Comparison of ENCODE assay signal across 18 cellular contexts in genomic region chr18:62754026-62754425, GRCh38.
"Had no signal": no experiment of that assay in that cellular context is flagged by ENCODE, and none has a peak within 500 bp of the region (broad histone marks: within the 10 kb centered on the region; RNA-seq: fewer than 3 reads in every experiment).

No MANE protein-coding gene starts in this region.

- H3K27ac Mint-ChIP-seq: activated CD4-positive, alpha-beta T cell treated with anti-CD3 and anti-CD28 coated beads, Interleukin-2, amount 10 ng/mL, durations not matched to agents 24 days and 14 days; activated CD8-positive, alpha-beta T cell treated with anti-CD3 and anti-CD28 coated beads, Interleukin-2, amount 10 ng/mL, durations not matched to agents 7 days and 5 days; activated naive CD8-positive, alpha-beta T cell; activated T-cell treated with anti-CD3 and anti-CD28 coated beads, Interleukin-2, amount 50 U/mL, for 72 hours; dendritic cell treated with granulocyte-macrophage colony-stimulating factor and Interleukin-4, amounts not matched to agents 40 ng/mL and 50 ng/mL, for 4 days; effector memory CD8-positive, alpha-beta T cell; natural killer cell treated with Interleukin-12 subunit alpha and Interleukin-12 subunit beta and Interleukin-15 and Interleukin-18, amount 100 ng/mL, for 72 hours had no signal

- ATAC-seq: activated CD8-positive, alpha-beta T cell treated with anti-CD3 and anti-CD28 coated beads, Interleukin-2, amount 10 ng/mL, durations not matched to agents 7 days and 5 days; activated T-cell treated with anti-CD3 and anti-CD28 coated beads, Interleukin-2, amount 50 U/mL, for 72 hours; body of pancreas; effector memory CD8-positive, alpha-beta T cell; natural killer cell treated with Interleukin-12 subunit alpha and Interleukin-12 subunit beta and Interleukin-15 and Interleukin-18, amount 100 ng/mL, for 72 hours had no signal

- H3K27ac ChIP-seq: body of pancreas, left ventricle myocardium inferior, right lobe of liver, stomach, thoracic aorta had no signal

- H3K4me3 ChIP-seq: body of pancreas, left ventricle myocardium inferior, right lobe of liver, stomach, thoracic aorta had no signal

- H3K36me3 Mint-ChIP-seq: natural killer cell treated with Interleukin-12 subunit alpha and Interleukin-12 subunit beta and Interleukin-15 and Interleukin-18, amount 100 ng/mL, for 72 hours had no signal

- H3K27me3 ChIP-seq: body of pancreas, right lobe of liver, stomach had no signal

- DNase-seq: activated CD4-positive, alpha-beta T cell treated with anti-CD3 and anti-CD28 coated beads, Interleukin-2, amount 10 ng/mL, durations not matched to agents 24 days and 14 days; activated CD4-positive, CD25-positive, alpha-beta regulatory T cell; activated CD8-positive, alpha-beta memory T cell treated with anti-CD3 and anti-CD28 coated beads, Interleukin-2, amount 50 U/mL, for 48 hours; activated CD8-positive, alpha-beta T cell treated with anti-CD3 and anti-CD28 coated beads, Interleukin-2, amount 10 ng/mL, durations not matched to agents 7 days and 5 days; activated gamma-delta T cell treated with Interleukin-2 at 50 U/mL for 16 hours; activated T-cell treated with anti-CD3 and anti-CD28 coated beads, Interleukin-2, amount 50 U/mL, for 72 hours; amniotic stem cell; effector memory CD8-positive, alpha-beta T cell; foreskin melanocyte; left ventricle myocardium inferior; right lobe of liver; stomach; SW 1271 had no signal

- H3K4me3 Mint-ChIP-seq: activated CD4-positive, alpha-beta T cell treated with anti-CD3 and anti-CD28 coated beads, Interleukin-2, amount 10 ng/mL, durations not matched to agents 24 days and 14 days; activated CD8-positive, alpha-beta T cell treated with anti-CD3 and anti-CD28 coated beads, Interleukin-2, amount 10 ng/mL, durations not matched to agents 7 days and 5 days; activated naive CD8-positive, alpha-beta T cell; activated T-cell treated with anti-CD3 and anti-CD28 coated beads, Interleukin-2, amount 50 U/mL, for 72 hours; dendritic cell treated with granulocyte-macrophage colony-stimulating factor and Interleukin-4, amounts not matched to agents 40 ng/mL and 50 ng/mL, for 4 days; effector memory CD8-positive, alpha-beta T cell; natural killer cell treated with Interleukin-12 subunit alpha and Interleukin-12 subunit beta and Interleukin-15 and Interleukin-18, amount 100 ng/mL, for 72 hours had no signal

- H3K9me3 Mint-ChIP-seq: activated CD4-positive, alpha-beta T cell treated with anti-CD3 and anti-CD28 coated beads, Interleukin-2, amount 10 ng/mL, durations not matched to agents 24 days and 14 days; activated T-cell treated with anti-CD3 and anti-CD28 coated beads, Interleukin-2, amount 50 U/mL, for 72 hours; dendritic cell treated with granulocyte-macrophage colony-stimulating factor and Interleukin-4, amounts not matched to agents 40 ng/mL and 50 ng/mL, for 4 days; effector memory CD8-positive, alpha-beta T cell; natural killer cell treated with Interleukin-12 subunit alpha and Interleukin-12 subunit beta and Interleukin-15 and Interleukin-18, amount 100 ng/mL, for 72 hours had no signal

- H3K9me3 ChIP-seq: body of pancreas, right lobe of liver, stomach, thoracic aorta had no signal

- H3K27me3 Mint-ChIP-seq: activated CD4-positive, alpha-beta T cell treated with anti-CD3 and anti-CD28 coated beads, Interleukin-2, amount 10 ng/mL, durations not matched to agents 24 days and 14 days; activated naive CD8-positive, alpha-beta T cell; dendritic cell treated with granulocyte-macrophage colony-stimulating factor and Interleukin-4, amounts not matched to agents 40 ng/mL and 50 ng/mL, for 4 days; effector memory CD8-positive, alpha-beta T cell; natural killer cell treated with Interleukin-12 subunit alpha and Interleukin-12 subunit beta and Interleukin-15 and Interleukin-18, amount 100 ng/mL, for 72 hours had no signal

- H3K36me3 ChIP-seq: left ventricle myocardium inferior, right lobe of liver, stomach, thoracic aorta had no signal
